ENCODE assay signal across 13 cellular contexts in the genomic region with DNA sequence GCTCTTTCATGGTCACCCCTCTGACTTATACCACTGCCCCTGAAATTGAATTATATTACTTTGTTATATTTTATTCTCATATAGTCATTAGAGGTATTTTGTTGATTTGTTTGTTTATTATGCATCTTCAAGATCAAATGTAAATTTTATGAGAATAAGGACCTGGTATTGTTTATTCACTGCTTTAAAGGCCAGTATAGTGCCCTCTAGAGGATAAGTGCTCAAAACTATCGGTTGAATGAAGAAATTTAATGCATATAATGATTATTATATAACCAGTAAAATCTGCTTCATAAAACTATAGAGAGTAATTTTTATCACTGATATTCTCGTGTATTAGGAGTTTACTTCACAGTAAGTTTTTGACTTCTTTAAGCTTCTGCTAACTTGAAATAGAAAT.
DNase-seq lines count a peak whose midpoint lies in the region; ATAC-seq and TF ChIP-seq lines count a peak whose summit lies in the region.
"Had no signal": no experiment of that assay in that cellular context is flagged by ENCODE, and none has a peak within 500 bp of the region (broad histone marks: within the 10 kb centered on the region; RNA-seq: fewer than 3 reads in every experiment).

No MANE protein-coding gene starts in this region.

- no peak for DNase-seq in DND-41
- DNase-seq in Karpas-422: peak; percentile 43
- DNase-seq in RWPE1 (ENCODE audit: low spot score): no peak
- no peak for DNase-seq in glutamatergic neuron
- DNase-seq in cerebellar cortex (ENCODE audit: low spot score): no peak
- no peak for DNase-seq in COLO829 (ENCODE audit: low spot score)
- no peak for DNase-seq in HPDE6-E6E7 (ENCODE audit: extremely low spot score)
- DNase-seq: activated CD4-positive, alpha-beta memory T cell treated with anti-CD3 and anti-CD28 coated beads for 36 hours; CD4-positive, alpha-beta memory T cell; spleen had no signal

- H3K4me1 ChIP-seq in DND-41 (ENCODE audit: insufficient read depth, low read length) (no peaks in the 10 kb centered on the region), Karpas-422 (ENCODE audit: low read length) (no peaks in the 10 kb centered on the region)
- H3K4me1 ChIP-seq: spleen had no signal

- no peak overlapping the region for H3K9ac ChIP-seq in DND-41 (ENCODE audit: low read depth, low read length)
- H3K9ac ChIP-seq in Karpas-422 (ENCODE audit: low read length): no peak overlapping the region

- H3K9me3 Mint-ChIP-seq in glutamatergic neuron (ENCODE audit: unreplicated experiment): no peaks in the 10 kb centered on the region

- H3K27me3 ChIP-seq in DND-41 (ENCODE audit: insufficient read depth, low read length, poor library complexity) (no peaks in the 10 kb centered on the region), Karpas-422 (ENCODE audit: low read length) (no peaks in the 10 kb centered on the region)
- H3K27me3 ChIP-seq: spleen had no signal

- H3K36me3 ChIP-seq in DND-41 (ENCODE audit: insufficient read depth, low read length) (no peaks in the 10 kb centered on the region), Karpas-422 (ENCODE audit: insufficient read depth, low read length) (no peaks in the 10 kb centered on the region)
- H3K36me3 ChIP-seq: spleen had no signal

- no peak overlapping the region for H3K27ac ChIP-seq in DND-41 (ENCODE audit: low read length)
- no peak overlapping the region for H3K27ac ChIP-seq in Karpas-422 (ENCODE audit: low read length)
- H3K27ac ChIP-seq in RWPE1: no peak overlapping the region
- H3K27ac ChIP-seq: spleen had no signal

- CTCF ChIA-PET in RWPE1 (lab: Yijun Ruan, JAX): no interaction called here

- TF ChIP-seq CTCF in DND-41 (IDR thresholded peaks at IDR 0.05; ENCODE audit: borderline replicate concordance, extremely low read depth, low read length, poor library complexity, severe bottlenecking): peak; percentile 28
- peak; percentile 16; the same call in 1 of the 2 replicates for TF ChIP-seq CTCF in RWPE1 (conservative IDR thresholded peaks at IDR 0.05; ENCODE audit: low read depth)
- peak; percentile 53 for TF ChIP-seq CTCF in glutamatergic neuron (IDR thresholded peaks at IDR 0.05; ENCODE audit: partially characterized antibody, unreplicated experiment)

- ATAC-seq in DND-41 (ENCODE audit: insufficient read depth, low read depth): no peak
- no peak for ATAC-seq in GM18907 (IDR thresholded peaks at IDR 0.05; ENCODE audit: unreplicated experiment)

- H4K20me1 ChIP-seq in DND-41 (ENCODE audit: insufficient read depth, low read length): no peaks in the 10 kb centered on the region
- no peaks in the 10 kb centered on the region for H4K20me1 ChIP-seq in Karpas-422 (ENCODE audit: insufficient read depth, low read depth, low read length)

- H3K27ac Mint-ChIP-seq in glutamatergic neuron (ENCODE audit: unreplicated experiment): no peak overlapping the region
- H3K27ac Mint-ChIP-seq: activated CD4-positive, alpha-beta memory T cell treated with anti-CD3 and anti-CD28 coated beads for 36 hours; CD4-positive, alpha-beta memory T cell; IgD-negative memory B cell; T-helper 2 cell treated with Interferon-gamma antibody and Interleukin-4, amounts not matched to agents 5 μg/mL and 100 μg/mL, for 36 hours had no signal

- POLR2A ChIA-PET in RWPE1 (lab: Yijun Ruan, JAX; ENCODE audit: low non-redundant PET): no interaction called here

- no peak overlapping the region for H3K4me3 Mint-ChIP-seq in glutamatergic neuron (ENCODE audit: unreplicated experiment)
- H3K4me3 Mint-ChIP-seq: activated CD4-positive, alpha-beta memory T cell treated with anti-CD3 and anti-CD28 coated beads for 36 hours; CD4-positive, alpha-beta memory T cell; IgD-negative memory B cell; T-helper 2 cell treated with Interferon-gamma antibody and Interleukin-4, amounts not matched to agents 5 μg/mL and 100 μg/mL, for 36 hours had no signal

- H3K4me2 ChIP-seq in DND-41 (ENCODE audit: insufficient read depth, low read length): no peak overlapping the region
- no peak overlapping the region for H3K4me2 ChIP-seq in Karpas-422 (ENCODE audit: low read depth, low read length, poor library complexity, severe bottlenecking)

- H3K4me3 ChIP-seq in DND-41 (ENCODE audit: low read depth in 1 of 2, low read length in 2 of 2): no peak overlapping the region
- no peak overlapping the region for H3K4me3 ChIP-seq in Karpas-422 (ENCODE audit: low read length)
- H3K4me3 ChIP-seq: spleen had no signal

- no peaks in the 10 kb centered on the region for H3K27me3 Mint-ChIP-seq in glutamatergic neuron (ENCODE audit: unreplicated experiment)
- H3K27me3 Mint-ChIP-seq: activated CD4-positive, alpha-beta memory T cell treated with anti-CD3 and anti-CD28 coated beads for 36 hours; CD4-positive, alpha-beta memory T cell; IgD-negative memory B cell had no signal

- H2AFZ ChIP-seq in DND-41 (ENCODE audit: low read depth, low read length) (no peak overlapping the region), Karpas-422 (ENCODE audit: low read length) (no peak overlapping the region)

- H3K9me3 ChIP-seq in DND-41 (ENCODE audit: insufficient read depth, low read length, severe bottlenecking): no peaks in the 10 kb centered on the region
- H3K9me3 ChIP-seq in Karpas-422 (ENCODE audit: low read length): peaks cover 3% of the 10 kb centered on the region; the same call in 1 of the 2 replicates

- no peaks in the 10 kb centered on the region for H3K36me3 Mint-ChIP-seq in glutamatergic neuron (ENCODE audit: unreplicated experiment)
- H3K36me3 Mint-ChIP-seq: activated CD4-positive, alpha-beta memory T cell treated with anti-CD3 and anti-CD28 coated beads for 36 hours; CD4-positive, alpha-beta memory T cell; IgD-negative memory B cell had no signal

- H3K9me2 ChIP-seq in Karpas-422 (replicated peaks; ENCODE audit: insufficient read depth, low read length): no peaks in the 10 kb centered on the region

- no peaks in the 10 kb centered on the region for H3K79me2 ChIP-seq in DND-41 (ENCODE audit: insufficient read depth, low read length)
- no peaks in the 10 kb centered on the region for H3K79me2 ChIP-seq in Karpas-422 (ENCODE audit: low read length)

- H3K4me1 Mint-ChIP-seq in glutamatergic neuron (ENCODE audit: low read depth, unreplicated experiment): no peaks in the 10 kb centered on the region
- H3K4me1 Mint-ChIP-seq: CD4-positive, alpha-beta memory T cell; IgD-negative memory B cell had no signal
